Comparison of ENCODE assay signal across 1 cellular context in the genomic region with DNA sequence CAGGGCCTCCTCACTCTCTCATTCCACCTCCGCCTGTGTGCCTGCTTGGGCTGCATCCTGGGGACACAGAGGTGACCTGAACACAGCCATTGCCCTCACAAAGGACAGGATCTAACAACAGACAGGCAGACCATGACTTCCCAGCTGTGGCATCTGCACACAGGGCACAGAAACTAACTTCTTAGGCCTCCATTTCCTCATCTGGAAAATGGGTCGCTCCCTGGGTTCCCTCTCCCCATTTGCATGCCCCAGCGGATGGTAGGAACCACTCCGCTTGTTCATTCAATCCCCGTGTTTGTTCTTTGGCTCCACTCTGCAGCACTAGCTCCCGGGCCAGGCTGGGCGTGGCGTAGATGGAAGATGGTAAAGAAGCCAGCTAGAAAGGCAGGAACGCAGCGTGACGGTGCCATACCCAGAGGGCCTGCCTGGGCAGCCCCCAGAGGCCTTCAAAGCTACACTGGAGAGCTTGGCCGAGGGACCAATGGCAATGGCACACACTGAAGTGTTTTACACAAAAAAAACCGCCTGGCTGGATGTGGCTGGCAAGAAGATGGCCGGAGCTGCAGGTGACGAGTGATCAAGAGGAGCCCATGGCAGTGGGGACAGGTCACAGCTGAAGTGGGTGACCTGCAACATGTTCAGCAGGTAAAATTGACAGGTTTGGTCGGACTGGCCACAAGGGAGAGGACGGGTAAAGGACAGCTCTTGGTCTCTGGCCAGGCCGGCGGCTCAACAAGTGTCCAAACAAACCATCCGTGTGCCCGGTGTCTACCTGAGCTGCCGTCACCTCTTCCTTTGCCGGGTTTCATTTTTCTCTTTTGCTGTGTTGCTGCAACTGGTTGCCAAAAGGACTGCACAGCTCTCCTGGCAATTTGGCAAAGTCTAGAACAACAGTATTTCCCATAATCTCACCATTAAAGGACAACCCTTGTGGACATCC.
A peak's percentile ranks its signal among the peaks of the same experiment; 100 is the strongest.
TF ChIP-seq lines count a peak whose summit lies in the region.

No MANE protein-coding gene starts in this region.

TF ChIP-seq in HepG2, 621 proteins besides CTCF, POLR2A, EP300 and RAD21 (continued from another document):
- TF ChIP-seq ZNF460 (CRISPR knock-in tag; IDR thresholded peaks at IDR 0.05; ENCODE audit: borderline replicate concordance): no peak
- TF ChIP-seq, protein P1, sequence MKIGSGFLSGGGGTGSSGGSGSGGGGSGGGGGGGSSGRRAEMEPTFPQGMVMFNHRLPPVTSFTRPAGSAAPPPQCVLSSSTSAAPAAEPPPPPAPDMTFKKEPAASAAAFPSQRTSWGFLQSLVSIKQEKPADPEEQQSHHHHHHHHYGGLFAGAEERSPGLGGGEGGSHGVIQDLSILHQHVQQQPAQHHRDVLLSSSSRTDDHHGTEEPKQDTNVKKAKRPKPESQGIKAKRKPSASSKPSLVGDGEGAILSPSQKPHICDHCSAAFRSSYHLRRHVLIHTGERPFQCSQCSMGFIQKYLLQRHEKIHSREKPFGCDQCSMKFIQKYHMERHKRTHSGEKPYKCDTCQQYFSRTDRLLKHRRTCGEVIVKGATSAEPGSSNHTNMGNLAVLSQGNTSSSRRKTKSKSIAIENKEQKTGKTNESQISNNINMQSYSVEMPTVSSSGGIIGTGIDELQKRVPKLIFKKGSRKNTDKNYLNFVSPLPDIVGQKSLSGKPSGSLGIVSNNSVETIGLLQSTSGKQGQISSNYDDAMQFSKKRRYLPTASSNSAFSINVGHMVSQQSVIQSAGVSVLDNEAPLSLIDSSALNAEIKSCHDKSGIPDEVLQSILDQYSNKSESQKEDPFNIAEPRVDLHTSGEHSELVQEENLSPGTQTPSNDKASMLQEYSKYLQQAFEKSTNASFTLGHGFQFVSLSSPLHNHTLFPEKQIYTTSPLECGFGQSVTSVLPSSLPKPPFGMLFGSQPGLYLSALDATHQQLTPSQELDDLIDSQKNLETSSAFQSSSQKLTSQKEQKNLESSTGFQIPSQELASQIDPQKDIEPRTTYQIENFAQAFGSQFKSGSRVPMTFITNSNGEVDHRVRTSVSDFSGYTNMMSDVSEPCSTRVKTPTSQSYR (CRISPR knock-in tag; IDR thresholded peaks at IDR 0.05; ENCODE audit: borderline replicate concordance): no peak
- no peak for TF ChIP-seq ZNF335 (CRISPR knock-in tag; IDR thresholded peaks at IDR 0.05)
- no peak for TF ChIP-seq ONECUT2 (CRISPR knock-in tag; IDR thresholded peaks at IDR 0.05)
- TF ChIP-seq ZNF629 (CRISPR knock-in tag; conservative IDR thresholded peaks at IDR 0.05): peak; percentile 92
- TF ChIP-seq, protein P2, sequence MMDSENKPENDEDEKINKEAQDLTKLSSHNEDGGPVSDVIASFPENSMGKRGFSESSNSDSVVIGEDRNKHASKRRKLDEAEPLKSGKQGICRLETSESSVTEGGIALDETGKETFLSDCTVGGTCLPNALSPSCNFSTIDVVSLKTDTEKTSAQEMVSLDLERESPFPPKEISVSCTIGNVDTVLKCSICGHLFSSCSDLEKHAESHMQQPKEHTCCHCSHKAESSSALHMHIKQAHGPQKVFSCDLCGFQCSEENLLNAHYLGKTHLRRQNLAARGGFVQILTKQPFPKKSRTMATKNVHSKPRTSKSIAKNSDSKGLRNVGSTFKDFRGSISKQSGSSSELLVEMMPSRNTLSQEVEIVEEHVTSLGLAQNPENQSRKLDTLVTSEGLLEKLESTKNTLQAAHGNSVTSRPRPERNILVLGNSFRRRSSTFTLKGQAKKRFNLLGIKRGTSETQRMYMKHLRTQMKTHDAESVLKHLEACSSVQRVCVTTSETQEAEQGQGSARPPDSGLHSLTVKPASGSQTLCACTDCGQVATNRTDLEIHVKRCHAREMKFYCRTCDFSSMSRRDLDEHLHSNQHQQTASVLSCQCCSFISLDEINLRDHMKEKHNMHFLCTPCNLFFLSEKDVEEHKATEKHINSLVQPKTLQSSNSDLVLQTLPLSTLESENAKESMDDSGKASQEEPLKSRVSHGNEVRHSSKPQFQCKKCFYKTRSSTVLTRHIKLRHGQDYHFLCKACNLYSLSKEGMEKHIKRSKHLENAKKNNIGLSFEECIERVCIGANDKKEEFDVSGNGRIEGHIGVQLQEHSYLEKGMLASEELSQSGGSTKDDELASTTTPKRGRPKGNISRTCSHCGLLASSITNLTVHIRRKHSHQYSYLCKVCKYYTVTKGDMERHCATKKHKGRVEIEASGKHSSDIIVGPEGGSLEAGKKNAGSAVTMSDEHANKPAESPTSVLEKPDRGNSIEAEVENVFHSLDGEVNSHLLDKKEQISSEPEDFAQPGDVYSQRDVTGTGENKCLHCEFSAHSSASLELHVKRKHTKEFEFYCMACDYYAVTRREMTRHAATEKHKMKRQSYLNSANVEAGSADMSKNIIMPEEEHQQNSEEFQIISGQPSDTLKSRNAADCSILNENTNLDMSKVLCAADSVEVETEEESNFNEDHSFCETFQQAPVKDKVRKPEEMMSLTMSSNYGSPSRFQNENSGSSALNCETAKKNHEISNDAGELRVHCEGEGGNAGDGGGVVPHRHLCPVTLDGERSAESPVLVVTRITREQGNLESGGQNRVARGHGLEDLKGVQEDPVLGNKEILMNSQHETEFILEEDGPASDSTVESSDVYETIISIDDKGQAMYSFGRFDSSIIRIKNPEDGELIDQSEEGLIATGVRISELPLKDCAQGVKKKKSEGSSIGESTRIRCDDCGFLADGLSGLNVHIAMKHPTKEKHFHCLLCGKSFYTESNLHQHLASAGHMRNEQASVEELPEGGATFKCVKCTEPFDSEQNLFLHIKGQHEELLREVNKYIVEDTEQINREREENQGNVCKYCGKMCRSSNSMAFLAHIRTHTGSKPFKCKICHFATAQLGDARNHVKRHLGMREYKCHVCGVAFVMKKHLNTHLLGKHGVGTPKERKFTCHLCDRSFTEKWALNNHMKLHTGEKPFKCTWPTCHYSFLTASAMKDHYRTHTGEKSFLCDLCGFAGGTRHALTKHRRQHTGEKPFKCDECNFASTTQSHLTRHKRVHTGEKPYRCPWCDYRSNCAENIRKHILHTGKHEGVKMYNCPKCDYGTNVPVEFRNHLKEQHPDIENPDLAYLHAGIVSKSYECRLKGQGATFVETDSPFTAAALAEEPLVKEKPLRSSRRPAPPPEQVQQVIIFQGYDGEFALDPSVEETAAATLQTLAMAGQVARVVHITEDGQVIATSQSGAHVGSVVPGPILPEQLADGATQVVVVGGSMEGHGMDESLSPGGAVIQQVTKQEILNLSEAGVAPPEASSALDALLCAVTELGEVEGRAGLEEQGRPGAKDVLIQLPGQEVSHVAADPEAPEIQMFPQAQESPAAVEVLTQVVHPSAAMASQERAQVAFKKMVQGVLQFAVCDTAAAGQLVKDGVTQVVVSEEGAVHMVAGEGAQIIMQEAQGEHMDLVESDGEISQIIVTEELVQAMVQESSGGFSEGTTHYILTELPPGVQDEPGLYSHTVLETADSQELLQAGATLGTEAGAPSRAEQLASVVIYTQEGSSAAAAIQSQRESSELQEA (CRISPR knock-in tag; IDR thresholded peaks at IDR 0.05; ENCODE audit: not compliant biosample characterization): no peak
- TF ChIP-seq KDM1A (CRISPR knock-in tag; IDR thresholded peaks at IDR 0.05): peak; percentile 66
- no peak for TF ChIP-seq DDIT3 (CRISPR knock-in tag; IDR thresholded peaks at IDR 0.05)
- TF ChIP-seq PHF8 (CRISPR knock-in tag; IDR thresholded peaks at IDR 0.05): 0 out of 2 replicates have a peak, but pooled peaks have one; percentile 8
- TF ChIP-seq SALL2 (CRISPR knock-in tag; IDR thresholded peaks at IDR 0.05): no peak
- peak; percentile 55; the same call in 1 of the 2 replicates for TF ChIP-seq ADNP (CRISPR knock-in tag; IDR thresholded peaks at IDR 0.05)
- TF ChIP-seq CAMTA2 (CRISPR knock-in tag; IDR thresholded peaks at IDR 0.05; ENCODE audit: borderline replicate concordance): 0 out of 2 replicates have a peak, but pooled peaks have one; percentile 41
- TF ChIP-seq REPIN1 (CRISPR knock-in tag; IDR thresholded peaks at IDR 0.05; ENCODE audit: borderline replicate concordance, low read depth): no peak
- TF ChIP-seq, protein P3, sequence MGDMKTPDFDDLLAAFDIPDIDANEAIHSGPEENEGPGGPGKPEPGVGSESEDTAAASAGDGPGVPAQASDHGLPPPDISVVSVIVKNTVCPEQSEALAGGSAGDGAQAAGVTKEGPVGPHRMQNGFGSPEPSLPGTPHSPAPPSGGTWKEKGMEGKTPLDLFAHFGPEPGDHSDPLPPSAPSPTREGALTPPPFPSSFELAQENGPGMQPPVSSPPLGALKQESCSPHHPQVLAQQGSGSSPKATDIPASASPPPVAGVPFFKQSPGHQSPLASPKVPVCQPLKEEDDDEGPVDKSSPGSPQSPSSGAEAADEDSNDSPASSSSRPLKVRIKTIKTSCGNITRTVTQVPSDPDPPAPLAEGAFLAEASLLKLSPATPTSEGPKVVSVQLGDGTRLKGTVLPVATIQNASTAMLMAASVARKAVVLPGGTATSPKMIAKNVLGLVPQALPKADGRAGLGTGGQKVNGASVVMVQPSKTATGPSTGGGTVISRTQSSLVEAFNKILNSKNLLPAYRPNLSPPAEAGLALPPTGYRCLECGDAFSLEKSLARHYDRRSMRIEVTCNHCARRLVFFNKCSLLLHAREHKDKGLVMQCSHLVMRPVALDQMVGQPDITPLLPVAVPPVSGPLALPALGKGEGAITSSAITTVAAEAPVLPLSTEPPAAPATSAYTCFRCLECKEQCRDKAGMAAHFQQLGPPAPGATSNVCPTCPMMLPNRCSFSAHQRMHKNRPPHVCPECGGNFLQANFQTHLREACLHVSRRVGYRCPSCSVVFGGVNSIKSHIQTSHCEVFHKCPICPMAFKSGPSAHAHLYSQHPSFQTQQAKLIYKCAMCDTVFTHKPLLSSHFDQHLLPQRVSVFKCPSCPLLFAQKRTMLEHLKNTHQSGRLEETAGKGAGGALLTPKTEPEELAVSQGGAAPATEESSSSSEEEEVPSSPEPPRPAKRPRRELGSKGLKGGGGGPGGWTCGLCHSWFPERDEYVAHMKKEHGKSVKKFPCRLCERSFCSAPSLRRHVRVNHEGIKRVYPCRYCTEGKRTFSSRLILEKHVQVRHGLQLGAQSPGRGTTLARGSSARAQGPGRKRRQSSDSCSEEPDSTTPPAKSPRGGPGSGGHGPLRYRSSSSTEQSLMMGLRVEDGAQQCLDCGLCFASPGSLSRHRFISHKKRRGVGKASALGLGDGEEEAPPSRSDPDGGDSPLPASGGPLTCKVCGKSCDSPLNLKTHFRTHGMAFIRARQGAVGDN (CRISPR knock-in tag; IDR thresholded peaks at IDR 0.05): peak; percentile 37; the same call in 1 of the 2 replicates
- TF ChIP-seq ZNF574 (CRISPR knock-in tag; IDR thresholded peaks at IDR 0.05): 0 out of 2 replicates have a peak, but pooled peaks have one; percentile 21
- no peak for TF ChIP-seq TBX3 (IDR thresholded peaks at IDR 0.05; ENCODE audit: borderline replicate concordance)
- TF ChIP-seq ZNF784 (CRISPR knock-in tag; IDR thresholded peaks at IDR 0.05; ENCODE audit: borderline replicate concordance): no peak
